In the genomic region with DNA sequence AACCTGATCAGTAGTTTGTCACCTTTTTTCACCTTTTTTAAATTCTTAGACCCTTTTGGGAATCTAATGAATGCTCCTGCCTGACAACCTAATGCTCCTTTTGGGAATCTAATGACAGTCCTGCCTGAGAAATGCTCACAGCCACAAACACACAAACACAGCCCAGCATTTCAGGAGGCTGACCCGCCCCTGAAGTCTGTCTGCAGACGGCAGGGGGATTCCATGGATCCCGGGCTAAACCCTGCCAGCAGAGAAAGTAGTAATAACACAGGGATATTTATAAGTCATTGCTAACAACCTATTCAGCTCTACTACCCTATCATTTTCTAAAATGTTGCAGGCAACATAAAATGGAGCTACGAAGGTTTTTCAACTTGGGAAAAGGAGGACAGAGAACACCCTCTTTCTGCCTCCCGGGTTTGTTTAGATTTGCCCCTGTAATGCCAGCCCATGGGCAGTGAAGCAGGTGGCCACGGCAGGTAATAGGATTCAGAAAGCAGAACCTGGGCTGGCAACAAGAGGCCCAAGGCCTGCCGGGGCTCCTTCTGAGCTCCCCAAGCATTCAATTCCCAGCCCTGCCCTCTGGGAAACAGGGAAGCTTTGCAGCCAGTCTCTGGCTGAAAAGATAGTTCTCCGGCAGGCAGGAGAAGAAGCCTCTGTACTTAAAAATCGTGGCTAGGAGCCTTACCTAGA, we compare ENCODE assay signal across 10 cellular contexts.
DNase-seq lines count a peak whose midpoint lies in the region; ATAC-seq, FAIRE-seq and TF ChIP-seq lines count a peak whose summit lies in the region.
"Had no signal": no experiment of that assay in that cellular context is flagged by ENCODE, and none has a peak within 500 bp of the region (broad histone marks: within the 10 kb centered on the region; RNA-seq: fewer than 3 reads in every experiment).

No MANE protein-coding gene starts in this region.

- H3K4me1 ChIP-seq in mammary epithelial cell (ENCODE audit: insufficient read depth, low read length) (peaks cover 52% of the 10 kb centered on the region), GM12878 (ENCODE audit: control insufficient read depth, insufficient read depth, low read length) (peaks cover 35% of the 10 kb centered on the region), thyroid gland (peaks cover 58 to 77% of the 10 kb centered on the region in 2 donors)
- H3K4me1 ChIP-seq in naive thymus-derived CD4-positive, alpha-beta T cell (ENCODE audit: control insufficient read depth in 2 of 2, insufficient read depth in 2 of 2, low read length in 2 of 2): peaks cover 12 to 20% of the 10 kb centered on the region in 2 donors

- ATAC-seq in GM12878: no peak
- no peak for ATAC-seq in naive thymus-derived CD4-positive, alpha-beta T cell
- ATAC-seq in HG03378 (IDR thresholded peaks at IDR 0.05; ENCODE audit: unreplicated experiment): no peak

- dilution Hi-C loops in mammary epithelial cell (cut with HindIII; ENCODE audit: low sequenced_read_pairs): no loop called here

- H3K4me2 ChIP-seq in mammary epithelial cell (ENCODE audit: insufficient read depth, low read depth, low read length): no peak overlapping the region
- H3K4me2 ChIP-seq in GM12878 (ENCODE audit: control insufficient read depth, insufficient read depth): peak overlapping the region; percentile 95

- WGBS in mammary epithelial cell (ENCODE audit: low coverage, missing lambda C conversion rate): 74% methylated on average over 9 of the region's 9 CpGs
- 84% methylated on average over 9 of the region's 9 CpGs for WGBS in GM12878 (ENCODE audit: insufficient coverage, insufficient replicate concordance, low lambda C conversion rate, missing lambda C conversion rate)
- 52 to 69% methylated on average over 9 of the region's 9 CpGs for WGBS in thyroid gland, 2 donors

- H3K79me2 ChIP-seq in mammary epithelial cell (ENCODE audit: insufficient read depth, low read length): peaks cover 80% of the 10 kb centered on the region
- H3K79me2 ChIP-seq in GM12878 (ENCODE audit: control insufficient read depth, insufficient read depth, low read length): peaks cover 88% of the 10 kb centered on the region

- H3K9me3 Mint-ChIP-seq in MCF 10A (ENCODE audit: unreplicated experiment): no peaks in the 10 kb centered on the region
- H3K9me3 Mint-ChIP-seq in naive thymus-derived CD4-positive, alpha-beta T cell: peaks cover 0 to 3% (median 0%) of the 10 kb centered on the region in 11 donors

- RAD21 ChIA-PET in GM12878 (lab: Charles Lee; ENCODE audit: unreplicated experiment): interaction anchor here (0.6 to 1.5 kb wide), 10 partner anchors 13 to 280 kb away, joined by 3 to 4 read pairs (median 3); no protein-coding TSS in a partner anchor

- H4K20me1 ChIP-seq in mammary epithelial cell (ENCODE audit: insufficient read depth, low read length) (no peaks in the 10 kb centered on the region), GM12878 (ENCODE audit: control insufficient read depth, insufficient read depth) (no peaks in the 10 kb centered on the region)

- no peak overlapping the region for H3K9ac ChIP-seq in mammary epithelial cell (ENCODE audit: insufficient read depth, low read length)
- no peak overlapping the region; the same call in 1 of the 2 replicates for H3K9ac ChIP-seq in GM12878 (ENCODE audit: control insufficient read depth, insufficient read depth, low read length)

- H3K27me3 Mint-ChIP-seq in MCF 10A (ENCODE audit: insufficient read depth, unreplicated experiment): no peaks in the 10 kb centered on the region
- no peaks in the 10 kb centered on the region for H3K27me3 Mint-ChIP-seq in naive thymus-derived CD4-positive, alpha-beta T cell

- no peaks in the 10 kb centered on the region for H3K36me3 ChIP-seq in mammary epithelial cell (ENCODE audit: insufficient read depth, low read length)
- H3K36me3 ChIP-seq in GM12878 (ENCODE audit: control insufficient read depth in 2 of 2, insufficient read depth in 2 of 2, low read length in 1 of 2): peaks cover 2 to 3% of the 10 kb centered on the region in 2 experiments; a peak in 1 of 4 replicates
- no peaks in the 10 kb centered on the region for H3K36me3 ChIP-seq in naive thymus-derived CD4-positive, alpha-beta T cell (ENCODE audit: control insufficient read depth in 2 of 3, insufficient read depth in 3 of 3, low read length in 3 of 3)
- H3K36me3 ChIP-seq in thyroid gland: no peaks in the 10 kb centered on the region

- no TSS peak for BruUV-seq in MCF 10A (replicated peaks; lab: Mats Ljungman, UMichigan)
- no TSS peak for BruUV-seq in mammary epithelial cell (replicated peaks; lab: Mats Ljungman, UMichigan)
- no TSS peak for BruUV-seq in GM12878 (replicated peaks; lab: Mats Ljungman, UMichigan)

- no peak overlapping the region for H3K27ac ChIP-seq in mammary epithelial cell (ENCODE audit: insufficient read depth, low read depth, low read length)
- peak overlapping the region; percentile 92; the same call in 1 of the 2 replicates for H3K27ac ChIP-seq in GM12878 (ENCODE audit: control insufficient read depth, insufficient read depth)
- H3K27ac ChIP-seq in naive thymus-derived CD4-positive, alpha-beta T cell (ENCODE audit: low read depth, low read length): peak overlapping the region; percentile 70
- H3K27ac ChIP-seq in thyroid gland: peak overlapping the region; percentile 77 to 82 (median 77)

- no peak overlapping the region for H3K4me3 Mint-ChIP-seq in MCF 10A (ENCODE audit: unreplicated experiment)
- H3K4me3 Mint-ChIP-seq in naive thymus-derived CD4-positive, alpha-beta T cell: peak overlapping the region in 6 of 10 donors; percentile 2 to 92 (median 38)

- H3K9me3 ChIP-seq in mammary epithelial cell (replicated peaks; ENCODE audit: insufficient read depth, low read length): no peaks in the 10 kb centered on the region
- H3K9me3 ChIP-seq in GM12878 (replicated peaks; ENCODE audit: control insufficient read depth, insufficient read depth, low read length): no peaks in the 10 kb centered on the region; the same call in 2 of the 3 replicates
- no peaks in the 10 kb centered on the region for H3K9me3 ChIP-seq in naive thymus-derived CD4-positive, alpha-beta T cell (ENCODE audit: control insufficient read depth in 2 of 3, low read length in 3 of 3)
- no peaks in the 10 kb centered on the region for H3K9me3 ChIP-seq in thyroid gland

- SMC1A ChIA-PET in GM12878 (lab: Charles Lee; ENCODE audit: uncharacterized antibody, unreplicated experiment): interaction anchor here (0.6 to 5.2 kb wide), 13 partner anchors 11 to 280 kb away, joined by 3 to 57 read pairs (median 4); partner anchors contain the start of gene CREB3L2

- H3K27ac Mint-ChIP-seq in MCF 10A (ENCODE audit: low read depth, unreplicated experiment): peak overlapping the region; percentile 20
- peak overlapping the region; percentile 80 to 99 (median 89) for H3K27ac Mint-ChIP-seq in naive thymus-derived CD4-positive, alpha-beta T cell

- no peak for TF ChIP-seq CTCF in MCF 10A (IDR thresholded peaks at IDR 0.05; ENCODE audit: unreplicated experiment)
- TF ChIP-seq CTCF in mammary epithelial cell (conservative IDR thresholded peaks at IDR 0.05 in 1 of 2, IDR thresholded peaks at IDR 0.05 in 1 of 2; ENCODE audit: extremely low read depth in 1 of 2, insufficient read depth in 1 of 2, low read depth in 1 of 2, low read length in 2 of 2): no peak
- no peak for TF ChIP-seq CTCF in GM12878 (IDR thresholded peaks at IDR 0.05 in 2 of 3, conservative IDR thresholded peaks at IDR 0.05 in 1 of 3; ENCODE audit: control insufficient read depth in 2 of 3, extremely low read depth in 1 of 3, insufficient read depth in 1 of 3, low read depth in 3 of 3, low read length in 3 of 3)
- TF ChIP-seq CTCF in thyroid gland (IDR thresholded peaks at IDR 0.05): peak in 1 of 6 experiments; percentile 9
- TF ChIP-seq CTCF in foreskin fibroblast (IDR thresholded peaks at IDR 0.05; ENCODE audit: low read depth, low read length): no peak

- peaks cover 40% of the 10 kb centered on the region for H3K4me1 Mint-ChIP-seq in MCF 10A (ENCODE audit: insufficient read depth, unreplicated experiment)
- peaks cover 31 to 48% (median 42%) of the 10 kb centered on the region in 7 donors for H3K4me1 Mint-ChIP-seq in naive thymus-derived CD4-positive, alpha-beta T cell

- CTCF ChIA-PET in MCF 10A (lab: Yijun Ruan, JAX) (interaction anchor here (0.5 to 0.7 kb wide), 2 partner anchors 10 to 921 kb away, joined by 5 read pairs; no protein-coding TSS in a partner anchor), mammary epithelial cell (lab: Charles Lee; ENCODE audit: low non-redundant PET) (interaction anchor here (0.6 kb wide), 1 partner anchor 1979 kb away, joined by 3 read pairs; no protein-coding TSS in a partner anchor), GM12878 (lab: Yijun Ruan, JAX) (interaction anchor here (0.6 to 12.4 kb wide), 6 partner anchors 11 to 67 kb away, joined by 3 to 132 read pairs (median 3); partner anchors contain the start of gene CREB3L2)
- CTCF ChIA-PET in naive thymus-derived CD4-positive, alpha-beta T cell (lab: Charles Lee): interaction anchor here (0.9 to 3.2 kb wide), 2 partner anchors 66 to 74 kb away, joined by 3 to 13 read pairs; partner anchors contain the start of gene CREB3L2

- no peaks in the 10 kb centered on the region for H3K36me3 Mint-ChIP-seq in MCF 10A (ENCODE audit: insufficient read depth, unreplicated experiment)
- peaks cover 9 to 26% (median 16%) of the 10 kb centered on the region in 5 donors for H3K36me3 Mint-ChIP-seq in naive thymus-derived CD4-positive, alpha-beta T cell

- TF ChIP-seq POLR2A in GM12878 (IDR thresholded peaks at IDR 0.05; ENCODE audit: low read depth, low read length): no peak
- no peak for TF ChIP-seq POLR2A in thyroid gland (IDR thresholded peaks at IDR 0.05)

- no peak for TF ChIP-seq RAD21 in GM12878 (IDR thresholded peaks at IDR 0.05; ENCODE audit: insufficient read depth, low read depth, low read length)

- no peak overlapping the region for H3K4me3 ChIP-seq in mammary epithelial cell (replicated peaks in 1 of 3; ENCODE audit: insufficient read depth in 1 of 3, low read depth in 2 of 3, low read length in 3 of 3)
- H3K4me3 ChIP-seq in GM12878: no peak overlapping the region; the same call in 1 of the 2 replicates
- H3K4me3 ChIP-seq in naive thymus-derived CD4-positive, alpha-beta T cell (ENCODE audit: low read length): no peak overlapping the region
- H3K4me3 ChIP-seq in thyroid gland (replicated peaks in 1 of 3): no peak overlapping the region
- no peak overlapping the region for H3K4me3 ChIP-seq in foreskin fibroblast (ENCODE audit: low read depth in 1 of 2, low read length in 2 of 2)

- TF ChIP-seq EP300 in GM12878 (IDR thresholded peaks at IDR 0.05; ENCODE audit: borderline replicate concordance in 1 of 2, control insufficient read depth in 1 of 2, low read depth in 2 of 2, low read length in 2 of 2): no peak

- intact Hi-C loops in MCF 10A (cut with micrococcal nuclease) (no loop called here), mammary epithelial cell (cut with micrococcal nuclease) (no loop called here), GM12878 (cut with micrococcal nuclease; ENCODE audit: unreplicated experiment) (loop anchor here (5.0 kb wide), 1 partner anchor 51 kb away; no protein-coding TSS in a partner anchor), thyroid gland (cut with DNase I) (no loop called here)
- intact Hi-C loops in naive thymus-derived CD4-positive, alpha-beta T cell (cut with micrococcal nuclease): loop anchor here in 1 of 2 donors (5.0 to 10.0 kb wide), 3 partner anchors 34 to 1298 kb away; partner anchors contain the start of gene UBN2

- H3K27me3 ChIP-seq in mammary epithelial cell (ENCODE audit: insufficient read depth, low read length) (no peaks in the 10 kb centered on the region), GM12878 (replicated peaks in 1 of 2; ENCODE audit: control insufficient read depth in 2 of 2, insufficient read depth in 2 of 2, low read length in 1 of 2) (no peaks in the 10 kb centered on the region), thyroid gland (no peaks in the 10 kb centered on the region)
- no peaks in the 10 kb centered on the region for H3K27me3 ChIP-seq in naive thymus-derived CD4-positive, alpha-beta T cell (ENCODE audit: control insufficient read depth in 2 of 2, insufficient read depth in 2 of 2, low read length in 2 of 2)

- H2AFZ ChIP-seq in mammary epithelial cell (ENCODE audit: low read depth, low read length) (no peak overlapping the region), GM12878 (ENCODE audit: control insufficient read depth, low read depth, low read length) (no peak overlapping the region)

- POLR2A ChIA-PET in MCF 10A (lab: Yijun Ruan, JAX) (interaction anchor here (1.5 kb wide), 1 partner anchor 66 kb away, joined by 9 read pairs; the partner anchor contains the start of gene CREB3L2), GM12878 (lab: Charles Lee) (interaction anchor here (0.7 to 1.7 kb wide), 8 partner anchors 12 to 65 kb away, joined by 3 to 5 read pairs (median 3); partner anchors contain the start of gene CREB3L2)
- POLR2A ChIA-PET in naive thymus-derived CD4-positive, alpha-beta T cell (lab: Charles Lee): interaction anchor here (1.0 kb wide), 1 partner anchor 29 kb away, joined by 4 read pairs; no protein-coding TSS in a partner anchor

- in situ Hi-C loops in mammary epithelial cell (cut with MboI; ENCODE audit: low sequenced_read_pairs in 2 of 2) (no loop called here), GM12878 (cut with MboI) (no loop called here)

- DNase-seq in MCF 10A (ENCODE audit: unreplicated experiment): no peak
- no peak for DNase-seq in mammary epithelial cell
- no peak for DNase-seq in GM12878 (ENCODE audit: low read depth, low spot score)
- no peak for DNase-seq in naive thymus-derived CD4-positive, alpha-beta T cell
- peak; percentile 47 to 60 for DNase-seq in thyroid gland
- no peak for DNase-seq in germinal center (ENCODE audit: low spot score)
- DNase-seq in foreskin fibroblast: no peak
- DNase-seq: NCI-H1417 had no signal

- FAIRE-seq in GM12878 (lab: Jason Lieb, UNC): no peak
- FAIRE-seq: TTC549 had no signal

Comparison
In these comparisons a context has a peak if more than half of its experiments do, and no peak if none do; other contexts are left out.
1. DNase-seq: peak in thyroid gland (2 of 2); none in MCF 10A (single experiment), mammary epithelial cell (single experiment), GM12878 (single experiment), naive thymus-derived CD4-positive, alpha-beta T cell (0 of 9), germinal center (single experiment) and foreskin fibroblast (0 of 2).